ENCODE assay signal across 19 cellular contexts in the genomic region with DNA sequence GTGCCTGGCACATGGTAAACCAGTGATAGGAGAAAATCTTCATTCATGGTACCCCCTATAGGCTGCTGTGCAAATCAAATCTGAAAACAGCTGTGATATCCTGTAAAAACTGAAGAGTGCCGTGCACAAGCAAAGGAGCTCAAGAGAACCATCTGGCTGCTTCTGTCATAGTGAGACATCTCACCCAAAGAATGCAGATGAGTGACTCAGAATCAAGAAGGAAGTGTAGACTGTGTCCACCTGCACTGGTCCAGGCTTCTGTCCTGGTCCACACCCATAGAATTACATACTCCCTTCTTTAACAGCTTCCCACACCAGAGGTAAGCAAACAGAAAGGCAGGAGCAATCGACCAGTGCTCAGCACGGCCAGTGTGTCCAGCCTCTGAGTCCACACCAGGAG.
"Had no signal": no experiment of that assay in that cellular context is flagged by ENCODE, and none has a peak within 500 bp of the region (broad histone marks: within the 10 kb centered on the region; RNA-seq: fewer than 3 reads in every experiment).

No MANE protein-coding gene starts in this region.

- H3K27me3 Mint-ChIP-seq: activated B cell treated with CpG ODN at 0.5 μM for 24 hours; activated CD4-positive, alpha-beta memory T cell treated with anti-CD3 and anti-CD28 coated beads, Interleukin-2, amount 10 ng/mL, durations not matched to agents 7 days and 5 days; activated naive CD8-positive, alpha-beta T cell treated with anti-CD3 and anti-CD28 coated beads, Interleukin-2, amount 10 ng/mL, durations not matched to agents 7 days and 5 days; effector memory CD8-positive, alpha-beta T cell; stimulated activated memory B cell treated with anti-CD40 and anti-IgM and Interleukin-4, amounts not matched to agents 10 μg/mL and 1 μg/mL and 100 μg/mL, for 72 hours had no signal

- H3K4me1 ChIP-seq: lower lobe of right lung, pancreas, testis, upper lobe of left lung had no signal

- H3K27ac ChIP-seq: lower lobe of right lung, pancreas, testis, upper lobe of left lung had no signal

- H3K4me3 Mint-ChIP-seq: activated B cell treated with CpG ODN at 0.5 μM for 24 hours; activated CD4-positive, alpha-beta memory T cell treated with anti-CD3 and anti-CD28 coated beads, Interleukin-2, amount 10 ng/mL, durations not matched to agents 7 days and 5 days; activated naive CD8-positive, alpha-beta T cell treated with anti-CD3 and anti-CD28 coated beads, Interleukin-2, amount 10 ng/mL, durations not matched to agents 7 days and 5 days; effector memory CD8-positive, alpha-beta T cell; naive thymus-derived CD8-positive, alpha-beta T cell; stimulated activated memory B cell treated with anti-CD40 and anti-IgM and Interleukin-4, amounts not matched to agents 10 μg/mL and 1 μg/mL and 100 μg/mL, for 72 hours had no signal

- H3K27ac Mint-ChIP-seq: activated B cell treated with CpG ODN at 0.5 μM for 24 hours; activated CD4-positive, alpha-beta memory T cell treated with anti-CD3 and anti-CD28 coated beads, Interleukin-2, amount 10 ng/mL, durations not matched to agents 7 days and 5 days; activated naive CD8-positive, alpha-beta T cell treated with anti-CD3 and anti-CD28 coated beads, Interleukin-2, amount 10 ng/mL, durations not matched to agents 7 days and 5 days; activated T-helper 2 cell treated with anti-CD3 and anti-CD28 coated beads, Interferon-gamma antibody, Interleukin-2, Interleukin-4, amounts not matched to agents 10 μg/mL and 5 μg/mL and 100 μg/mL, durations not matched to agents 14 hours and 24 hours and 36 hours; effector memory CD8-positive, alpha-beta T cell; naive thymus-derived CD8-positive, alpha-beta T cell; stimulated activated memory B cell treated with anti-CD40 and anti-IgM and Interleukin-4, amounts not matched to agents 10 μg/mL and 1 μg/mL and 100 μg/mL, for 72 hours had no signal

- H3K36me3 Mint-ChIP-seq: activated naive CD8-positive, alpha-beta T cell treated with anti-CD3 and anti-CD28 coated beads, Interleukin-2, amount 10 ng/mL, durations not matched to agents 7 days and 5 days; naive thymus-derived CD8-positive, alpha-beta T cell; stimulated activated memory B cell treated with anti-CD40 and anti-IgM and Interleukin-4, amounts not matched to agents 10 μg/mL and 1 μg/mL and 100 μg/mL, for 72 hours had no signal

- H3K9me3 Mint-ChIP-seq: activated B cell treated with CpG ODN at 0.5 μM for 24 hours; activated naive CD8-positive, alpha-beta T cell treated with anti-CD3 and anti-CD28 coated beads, Interleukin-2, amount 10 ng/mL, durations not matched to agents 7 days and 5 days; activated T-helper 2 cell treated with anti-CD3 and anti-CD28 coated beads, Interferon-gamma antibody, Interleukin-2, Interleukin-4, amounts not matched to agents 10 μg/mL and 5 μg/mL and 100 μg/mL, durations not matched to agents 14 hours and 24 hours and 36 hours had no signal

- H3K27me3 ChIP-seq: pancreas, testis, upper lobe of left lung had no signal

- ATAC-seq: effector memory CD8-positive, alpha-beta T cell; lower lobe of right lung; naive thymus-derived CD8-positive, alpha-beta T cell; pancreas; sciatic nerve; stimulated activated memory B cell treated with anti-CD40 and anti-IgM and Interleukin-4, amounts not matched to agents 10 μg/mL and 1 μg/mL and 100 μg/mL, for 72 hours had no signal

- DNase-seq: activated B cell treated with CpG ODN at 0.5 μM for 24 hours; activated CD4-positive, alpha-beta memory T cell treated with anti-CD3 and anti-CD28 coated beads, Interleukin-2, amount 10 ng/mL, durations not matched to agents 7 days and 5 days; activated CD4-positive, alpha-beta T cell treated with anti-CD3 and anti-CD28 coated beads for 48 hours; activated naive CD4-positive, alpha-beta T cell treated with Interleukin-2 at 50 U/mL for 16 hours; activated naive CD8-positive, alpha-beta T cell treated with anti-CD3 and anti-CD28 coated beads, Interleukin-2, amount 10 ng/mL, durations not matched to agents 7 days and 5 days; activated T-cell treated with anti-CD3 and anti-CD28 coated beads, Interleukin-2, amount 50 U/mL, for 1 hour; amygdala; effector memory CD8-positive, alpha-beta T cell; hypothalamus; islet precursor cell; lower lobe of right lung; naive thymus-derived CD8-positive, alpha-beta T cell; pancreas; stimulated activated CD4-positive, alpha-beta T cell treated with anti-CD3 and anti-CD28 coated beads, Interleukin-4, amount 100 ng/mL, for 4 hours; testis; upper lobe of left lung had no signal

- H3K4me1 Mint-ChIP-seq: activated B cell treated with CpG ODN at 0.5 μM for 24 hours; activated CD4-positive, alpha-beta memory T cell treated with anti-CD3 and anti-CD28 coated beads, Interleukin-2, amount 10 ng/mL, durations not matched to agents 7 days and 5 days; activated naive CD8-positive, alpha-beta T cell treated with anti-CD3 and anti-CD28 coated beads, Interleukin-2, amount 10 ng/mL, durations not matched to agents 7 days and 5 days; naive thymus-derived CD8-positive, alpha-beta T cell; stimulated activated memory B cell treated with anti-CD40 and anti-IgM and Interleukin-4, amounts not matched to agents 10 μg/mL and 1 μg/mL and 100 μg/mL, for 72 hours had no signal
